ENCODE assay signal across 8 cellular contexts in genomic region chr1:156126043-156126700, GRCh38. TPM values are rescaled to one million over a fixed set of nuclear protein-coding genes. Genes with fewer than 3 reads are reported as not detected.
DNase-seq lines count a peak whose midpoint lies in the region; ATAC-seq and TF ChIP-seq lines count a peak whose summit lies in the region.

No MANE protein-coding gene starts in this region.

- peaks cover 16% of the 10 kb centered on the region for H3K27me3 ChIP-seq in DND-41 (ENCODE audit: insufficient read depth, low read length, poor library complexity)
- no peaks in the 10 kb centered on the region for H3K27me3 ChIP-seq in HCT116 (ENCODE audit: insufficient read depth, low read length)
- H3K27me3 ChIP-seq in fibroblast of lung (ENCODE audit: control insufficient read depth, insufficient read depth, low read length) = no peaks in the 10 kb centered on the region

- H4K20me1 ChIP-seq in DND-41 (ENCODE audit: insufficient read depth, low read length) = peaks cover 32% of the 10 kb centered on the region
- H4K20me1 ChIP-seq in HCT116 (ENCODE audit: insufficient read depth) = no peaks in the 10 kb centered on the region
- H4K20me1 ChIP-seq in fibroblast of lung (ENCODE audit: control insufficient read depth, extremely low read depth, insufficient read depth, low read length) = peaks cover 2% of the 10 kb centered on the region

- no peak overlapping the region for H3K9ac ChIP-seq in DND-41 (ENCODE audit: low read depth, low read length)
- peak overlapping the region; percentile 75 for H3K9ac ChIP-seq in HCT116 (ENCODE audit: low read length)
- peak overlapping the region; percentile 76 for H3K9ac ChIP-seq in fibroblast of lung (ENCODE audit: insufficient read depth, low read length)

- no peak overlapping the region for H3K4me3 ChIP-seq in DND-41 (ENCODE audit: low read depth in 1 of 2, low read length in 2 of 2)
- peak overlapping the region; percentile 52 for H3K4me3 ChIP-seq in HCT116 (replicated peaks in 1 of 2; ENCODE audit: low read depth in 1 of 2, low read length in 2 of 2)
- H3K4me3 ChIP-seq in fibroblast of lung (replicated peaks in 1 of 4; ENCODE audit: control extremely low read depth in 1 of 4, insufficient read depth in 1 of 4, low read depth in 3 of 4, low read length in 4 of 4) = peak overlapping the region; percentile 22 to 52 (median 30)

- H3K36me3 ChIP-seq in DND-41 (ENCODE audit: insufficient read depth, low read length) = no peaks in the 10 kb centered on the region
- H3K36me3 ChIP-seq in HCT116 (ENCODE audit: control insufficient read depth in 1 of 2, insufficient read depth in 2 of 2, low read length in 2 of 2) = peaks cover 5 to 18% of the 10 kb centered on the region in 2 experiments
- peaks cover 14% of the 10 kb centered on the region for H3K36me3 ChIP-seq in fibroblast of lung (ENCODE audit: control insufficient read depth, insufficient read depth, low read length)

- intact Hi-C loops in HCT116 (cut with micrococcal nuclease) = no loop called here

- H3K4me1 ChIP-seq in DND-41 (ENCODE audit: insufficient read depth, low read length) (peaks cover 23% of the 10 kb centered on the region), HCT116 (ENCODE audit: control insufficient read depth in 1 of 2, insufficient read depth in 2 of 2, low read length in 2 of 2) (peaks cover 74 to 98% of the 10 kb centered on the region in 2 experiments), fibroblast of lung (ENCODE audit: control insufficient read depth, extremely low read depth, insufficient read depth, low read length) (peaks cover 53% of the 10 kb centered on the region)

- no peak for TF ChIP-seq RAD21 in HCT116 (IDR thresholded peaks at IDR 0.05; ENCODE audit: low read depth)

- H3K27ac ChIP-seq in DND-41 (ENCODE audit: low read length) (no peak overlapping the region), HCT116 (ENCODE audit: low read depth, low read length) (peak overlapping the region; percentile 95), fibroblast of lung (ENCODE audit: insufficient read depth, low read length) (peak overlapping the region; percentile 99)

- peak; percentile 46 for DNase-seq in DND-41
- DNase-seq in HCT116 (ENCODE audit: low read depth, low spot score) = peak; percentile 91
- DNase-seq in NOMO-1 treated with dmso at 0.1 percent for 144 hours (lab: John Stamatoyannopoulos, UW; ENCODE audit: unreplicated experiment) = peak; percentile 79
- peak; percentile 75 to 77 for DNase-seq in activated T-cell treated with anti-CD3 and anti-CD28 coated beads, Interleukin-2, amount 50 U/mL, for 48 hours
- peak; percentile 98 for DNase-seq in fibroblast of lung (ENCODE audit: low read depth in 2 of 2)
- DNase-seq in non-pigmented ciliary epithelial cell (ENCODE audit: low read depth) = peak; percentile 73

- no TSS peak for BruUV-seq in HCT116 (replicated peaks; lab: Mats Ljungman, UMichigan)

- no peak for TF ChIP-seq POLR2A in HCT116 (IDR thresholded peaks at IDR 0.05; ENCODE audit: borderline replicate concordance, extremely low read depth, insufficient read depth, insufficient read length)

- no peaks in the 10 kb centered on the region for H3K9me2 ChIP-seq in HCT116 (ENCODE audit: insufficient read depth)

- ATAC-seq in DND-41 (ENCODE audit: insufficient read depth, low read depth) (no peak), HCT116 (peak; percentile 40), HG03442 (IDR thresholded peaks at IDR 0.05; ENCODE audit: unreplicated experiment) (no peak), GM18520 (IDR thresholded peaks at IDR 0.05; ENCODE audit: unreplicated experiment) (no peak)

- TF ChIP-seq CTCF in DND-41 (IDR thresholded peaks at IDR 0.05; ENCODE audit: borderline replicate concordance, extremely low read depth, low read length, poor library complexity, severe bottlenecking) (peak; percentile 59), HCT116 (IDR thresholded peaks at IDR 0.05 in 2 of 3, conservative IDR thresholded peaks at IDR 0.05 in 1 of 3; ENCODE audit: borderline replicate concordance in 1 of 3, insufficient read depth in 1 of 3, low read depth in 2 of 3, low read length in 2 of 3) (peak in 2 of 3 experiments; percentile 62 to 76; a peak in 4 of 6 replicates), fibroblast of lung (conservative IDR thresholded peaks at IDR 0.05 in 1 of 2, IDR thresholded peaks at IDR 0.05 in 1 of 2; ENCODE audit: low read depth in 1 of 2, low read length in 2 of 2) (peak; percentile 53 to 59)

- RAD21 ChIA-PET in HCT116 (lab: Charles Lee; ENCODE audit: low non-redundant PET in 1 of 2, low total read pairs in 2 of 2, uncharacterized antibody in 2 of 2, unreplicated experiment in 2 of 2) = interaction anchor here in 1 of 2 experiments (0.7 to 4.7 kb wide), 3 partner anchors 19 to 30 kb away, joined by 3 to 43 read pairs (median 3); no protein-coding TSS in a partner anchor

- H3K4me2 ChIP-seq in DND-41 (ENCODE audit: insufficient read depth, low read length) = peak overlapping the region; percentile 30; the same call in 1 of the 2 replicates
- peak overlapping the region; percentile 90 for H3K4me2 ChIP-seq in HCT116 (ENCODE audit: low read length)
- H3K4me2 ChIP-seq in fibroblast of lung (ENCODE audit: extremely low read depth, insufficient read depth, low read length) = peak overlapping the region; percentile 98

- CTCF ChIA-PET in HCT116 (lab: Charles Lee) = interaction anchor here (0.7 to 8.4 kb wide), 8 partner anchors 11 to 236 kb away, joined by 3 to 189 read pairs (median 8); partner anchors contain the start of genes LMNA and MEX3A

- H2AFZ ChIP-seq in DND-41 (ENCODE audit: low read depth, low read length) = no peak overlapping the region
- H2AFZ ChIP-seq in HCT116 (ENCODE audit: low read depth, low read length, poor library complexity, severe bottlenecking) = no peak overlapping the region
- no peak overlapping the region for H2AFZ ChIP-seq in fibroblast of lung (ENCODE audit: low read length)

- H3K79me2 ChIP-seq in DND-41 (ENCODE audit: insufficient read depth, low read length) = no peaks in the 10 kb centered on the region
- H3K79me2 ChIP-seq in HCT116 (ENCODE audit: insufficient read depth, low read length) = peaks cover 98% of the 10 kb centered on the region
- H3K79me2 ChIP-seq in fibroblast of lung (ENCODE audit: control insufficient read depth, insufficient read depth, low read length) = peaks cover 94% of the 10 kb centered on the region

- H3K9me3 ChIP-seq in DND-41 (ENCODE audit: insufficient read depth, low read length, severe bottlenecking) = no peaks in the 10 kb centered on the region
- no peaks in the 10 kb centered on the region for H3K9me3 ChIP-seq in HCT116 (ENCODE audit: control insufficient read depth in 1 of 2, insufficient read depth in 1 of 2, low read depth in 1 of 2, low read length in 2 of 2)
- H3K9me3 ChIP-seq in fibroblast of lung (ENCODE audit: control insufficient read depth, insufficient read depth, low read depth, low read length) = no peaks in the 10 kb centered on the region

- POLR2A ChIA-PET in HCT116 (lab: Charles Lee) = interaction anchor here (1.0 to 6.1 kb wide), 7 partner anchors 12 to 186 kb away, joined by 3 to 56 read pairs (median 4); partner anchors contain the start of genes LMNA and RAB25

TF ChIP-seq in HCT116, 20 proteins besides CTCF, POLR2A, EP300 and RAD21 (continues in another document):
- TF ChIP-seq TCF7L2 (IDR thresholded peaks at IDR 0.05; ENCODE audit: borderline replicate concordance, extremely low read depth, insufficient read depth, insufficient read length) (peak; percentile 43), ELF1 (IDR thresholded peaks at IDR 0.05; ENCODE audit: borderline replicate concordance, low read depth) (no peak), YY1 (IDR thresholded peaks at IDR 0.05; ENCODE audit: extremely low read depth, insufficient replicate concordance, low read depth, low read length) (peak; percentile 7), ZBTB33 (IDR thresholded peaks at IDR 0.05; ENCODE audit: extremely low read depth, insufficient replicate concordance, low read length) (no peak), SRF (IDR thresholded peaks at IDR 0.05; ENCODE audit: low read depth) (no peak), SP1 (IDR thresholded peaks at IDR 0.05; ENCODE audit: low read depth) (no peak), FOSL1 (IDR thresholded peaks at IDR 0.05; ENCODE audit: low read depth) (no peak), JUND (IDR thresholded peaks at IDR 0.05) (no peak), ATF3 (IDR thresholded peaks at IDR 0.05) (no peak), EGR1 (IDR thresholded peaks at IDR 0.05; ENCODE audit: low read depth) (no peak)

RNA-seq across cellular contexts. Expression of gene LMNA, which starts 11.7 kb away (rescaled TPM):
- total RNA-seq in HCT116 (2021; ENCODE audit: unreplicated experiment) (528 TPM), fibroblast of lung (780 and 1,150 TPM in 2 replicates)
- polyA plus RNA-seq in HCT116 (2012) = 440 and 523 TPM in 2 replicates
- polyA plus RNA-seq in fibroblast of lung = 613 and 813 TPM in 2 replicates
- polyA plus RNA-seq in fibroblast of lung (2012) = 891 and 1,369 TPM in 2 replicates
- polyA minus RNA-seq in fibroblast of lung (ENCODE audit: low replicate concordance) = 720 and 826 TPM in 2 replicates

RNA-seq across cellular contexts. Expression of gene SEMA4A, which starts 27.2 kb away (rescaled TPM):
- 0.39 TPM for total RNA-seq in HCT116 (2021; ENCODE audit: unreplicated experiment)
- 0.30 and 0.37 TPM in 2 replicates for polyA plus RNA-seq in HCT116 (2012)
- total RNA-seq in fibroblast of lung = 0.77 and 0.99 TPM in 2 replicates
- polyA plus RNA-seq in fibroblast of lung = 0.24 and 0.27 TPM in 2 replicates
- polyA plus RNA-seq in fibroblast of lung (2012) = 0.28 and 0.44 TPM in 2 replicates
- 0.27 and 1.8 TPM in 2 replicates for polyA minus RNA-seq in fibroblast of lung (ENCODE audit: low replicate concordance)

RNA-seq across cellular contexts. Expression of gene MEX3A, which starts 43.9 kb away (rescaled TPM):
- total RNA-seq in HCT116 (2021; ENCODE audit: unreplicated experiment) (6.1 TPM), fibroblast of lung (1.5 and 1.7 TPM in 2 replicates)
- polyA plus RNA-seq in HCT116 (2012) = 4.9 and 5.5 TPM in 2 replicates
- 0.96 and 2.1 TPM in 2 replicates for polyA plus RNA-seq in fibroblast of lung
- polyA plus RNA-seq in fibroblast of lung (2012) = 0.94 and 2.9 TPM in 2 replicates
- 2.4 and 3.9 TPM in 2 replicates for polyA minus RNA-seq in fibroblast of lung (ENCODE audit: low replicate concordance)

Comparison
In these comparisons a context has a peak if more than half of its experiments do, and no peak if none do; other contexts are left out.
1. DNase-seq: peak in every context shown above with its lines; median percentile 98 in fibroblast of lung; 91 in HCT116; 79 in NOMO-1 treated with dmso at 0.1 percent for 144 hours; 76 in activated T-cell treated with anti-CD3 and anti-CD28 coated beads, Interleukin-2, amount 50 U/mL, for 48 hours; 73 in non-pigmented ciliary epithelial cell; 46 in DND-41.
2. H3K4me2 ChIP-seq: peak in every context shown above with its lines; median percentile 98 in fibroblast of lung; 90 in HCT116; 30 in DND-41.
3. H3K4me3 ChIP-seq: peak in HCT116 (2 of 2) and fibroblast of lung (4 of 4); none in DND-41 (0 of 2).
4. Peak in every context shown above with its lines, with median percentiles within 50 percentile points of each other: CTCF ChIP-seq.